9 cellular contexts compared by ENCODE assay signal in the genomic region with DNA sequence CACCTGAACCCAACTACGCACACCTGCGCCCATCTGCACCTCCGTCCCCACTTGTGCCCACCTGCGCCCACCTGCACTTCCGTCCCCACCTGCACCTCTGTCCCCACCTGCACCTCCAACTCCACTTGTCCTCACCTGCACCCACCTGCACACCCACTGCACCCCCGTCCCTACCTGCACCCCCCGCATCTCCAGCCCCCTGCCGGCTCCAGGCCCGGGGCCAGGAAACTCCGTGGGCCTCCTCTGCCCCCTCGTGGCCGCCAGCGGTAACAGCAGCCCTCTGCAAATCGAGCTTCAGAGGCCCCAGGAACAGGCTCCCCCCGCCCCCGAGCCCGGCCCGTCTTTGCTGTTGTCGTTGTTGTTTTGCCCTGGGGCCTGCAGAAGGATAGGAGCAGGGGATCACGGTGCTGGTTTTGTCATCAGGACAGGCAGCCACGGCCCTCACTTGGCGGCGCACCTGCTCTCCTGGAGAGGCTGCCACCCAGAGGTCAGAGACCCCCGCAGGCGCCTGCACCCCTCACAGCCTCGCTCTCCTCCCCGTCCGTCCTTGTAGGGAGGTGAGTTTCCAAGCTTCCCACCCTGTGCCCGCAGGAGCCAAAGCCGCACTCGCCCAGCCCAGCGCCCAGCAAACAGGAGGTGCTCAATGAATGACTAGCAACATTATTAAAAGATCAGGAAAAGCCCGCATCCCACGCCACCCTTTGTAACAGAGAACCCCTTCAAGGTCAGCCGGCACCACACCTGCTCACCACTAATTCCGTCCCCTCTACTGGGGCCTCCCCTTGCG.
DNase-seq lines count a peak whose midpoint lies in the region; ATAC-seq and TF ChIP-seq lines count a peak whose summit lies in the region.
"Had no signal": no experiment of that assay in that cellular context is flagged by ENCODE, and none has a peak within 500 bp of the region (broad histone marks: within the 10 kb centered on the region; RNA-seq: fewer than 3 reads in every experiment).

No MANE protein-coding gene starts in this region.

- no peaks in the 10 kb centered on the region for H3K27me3 ChIP-seq in lower lobe of right lung (ENCODE audit: low read depth)

- H3K9me3 ChIP-seq in lower lobe of right lung: no peaks in the 10 kb centered on the region

- no peak overlapping the region for H3K4me3 ChIP-seq in lower lobe of right lung

- no peaks in the 10 kb centered on the region for H3K36me3 Mint-ChIP-seq in activated CD4-positive, alpha-beta memory T cell treated with anti-CD3 and anti-CD28 coated beads, Interleukin-2, amount 10 ng/mL, durations not matched to agents 7 days and 5 days (ENCODE audit: low read depth)
- H3K36me3 Mint-ChIP-seq: activated naive CD4-positive, alpha-beta T cell treated with anti-CD3 and anti-CD28 coated beads, Interleukin-2, amount 50 U/mL, for 24 hours had no signal

- TF ChIP-seq CTCF in lower lobe of right lung (IDR thresholded peaks at IDR 0.05): peak; percentile 82

- peaks cover 42% of the 10 kb centered on the region for H3K4me1 ChIP-seq in lower lobe of right lung

- H3K27me3 Mint-ChIP-seq in activated CD4-positive, alpha-beta memory T cell treated with anti-CD3 and anti-CD28 coated beads, Interleukin-2, amount 10 ng/mL, durations not matched to agents 7 days and 5 days: peaks cover 6% of the 10 kb centered on the region
- H3K27me3 Mint-ChIP-seq: activated naive CD4-positive, alpha-beta T cell treated with anti-CD3 and anti-CD28 coated beads, Interleukin-2, amount 50 U/mL, for 24 hours had no signal

- intact Hi-C loops in lower lobe of right lung (cut with DNase I): no loop called here

- peaks cover 2% of the 10 kb centered on the region for H3K4me1 Mint-ChIP-seq in activated CD4-positive, alpha-beta memory T cell treated with anti-CD3 and anti-CD28 coated beads, Interleukin-2, amount 10 ng/mL, durations not matched to agents 7 days and 5 days

- ATAC-seq in lower lobe of right lung (peak; percentile 56 to 75), GM21381 (IDR thresholded peaks at IDR 0.05; ENCODE audit: unreplicated experiment) (no peak), HG03354 (IDR thresholded peaks at IDR 0.05; ENCODE audit: poor library complexity, severe bottlenecking, unreplicated experiment) (no peak)

- DNase-seq in EL (peak; percentile 45), M059J (ENCODE audit: low read depth) (peak; percentile 47), ecto neural progenitor cell (ENCODE audit: low spot score) (peak; percentile 87), lower lobe of right lung (peak; percentile 83)
- peak; percentile 78 for DNase-seq in activated CD4-positive, alpha-beta memory T cell treated with anti-CD3 and anti-CD28 coated beads, Interleukin-2, amount 10 ng/mL, durations not matched to agents 7 days and 5 days
- peak; percentile 48 for DNase-seq in stimulated activated CD8-positive, alpha-beta memory T cell treated with anti-CD3 and anti-CD28 coated beads, Interleukin-15, amount 100 ng/mL, for 1 hour (ENCODE audit: low read depth)

- H3K36me3 ChIP-seq in lower lobe of right lung: no peaks in the 10 kb centered on the region

- CTCF ChIA-PET in activated CD4-positive, alpha-beta memory T cell treated with anti-CD3 and anti-CD28 coated beads, Interleukin-2, amount 10 ng/mL, durations not matched to agents 7 days and 5 days (lab: Charles Lee): interaction anchor here (0.6 to 2.4 kb wide), 30 partner anchors 9 to 485 kb away, joined by 3 to 38 read pairs (median 4); partner anchors contain the start of genes GADD45B, LMNB2 and TIMM13

- no peak overlapping the region for H3K27ac Mint-ChIP-seq in activated CD4-positive, alpha-beta memory T cell treated with anti-CD3 and anti-CD28 coated beads, Interleukin-2, amount 10 ng/mL, durations not matched to agents 7 days and 5 days
- H3K27ac Mint-ChIP-seq: activated naive CD4-positive, alpha-beta T cell treated with anti-CD3 and anti-CD28 coated beads, Interleukin-2, amount 50 U/mL, for 24 hours had no signal

- POLR2A ChIA-PET in activated CD4-positive, alpha-beta memory T cell treated with anti-CD3 and anti-CD28 coated beads, Interleukin-2, amount 10 ng/mL, durations not matched to agents 7 days and 5 days (lab: Charles Lee): interaction anchor here (1.0 to 3.1 kb wide), 4 partner anchors 16 to 163 kb away, joined by 4 to 21 read pairs (median 11); partner anchors contain the start of gene GADD45B

- H3K27ac ChIP-seq in lower lobe of right lung: no peak overlapping the region

- H3K4me3 Mint-ChIP-seq in activated CD4-positive, alpha-beta memory T cell treated with anti-CD3 and anti-CD28 coated beads, Interleukin-2, amount 10 ng/mL, durations not matched to agents 7 days and 5 days: no peak overlapping the region
- H3K4me3 Mint-ChIP-seq: activated naive CD4-positive, alpha-beta T cell treated with anti-CD3 and anti-CD28 coated beads, Interleukin-2, amount 50 U/mL, for 24 hours had no signal

- no peaks in the 10 kb centered on the region for H3K9me3 Mint-ChIP-seq in activated CD4-positive, alpha-beta memory T cell treated with anti-CD3 and anti-CD28 coated beads, Interleukin-2, amount 10 ng/mL, durations not matched to agents 7 days and 5 days
- H3K9me3 Mint-ChIP-seq: activated naive CD4-positive, alpha-beta T cell treated with anti-CD3 and anti-CD28 coated beads, Interleukin-2, amount 50 U/mL, for 24 hours had no signal

Comparison
In these comparisons a context has a peak if more than half of its experiments do, and no peak if none do; other contexts are left out.
1. ATAC-seq: peak in lower lobe of right lung (2 of 2); none in GM21381 (single experiment) and HG03354 (single experiment).
2. Peak in every context shown above with its lines, with median percentiles within 50 percentile points of each other: DNase-seq.